In the genomic region with DNA sequence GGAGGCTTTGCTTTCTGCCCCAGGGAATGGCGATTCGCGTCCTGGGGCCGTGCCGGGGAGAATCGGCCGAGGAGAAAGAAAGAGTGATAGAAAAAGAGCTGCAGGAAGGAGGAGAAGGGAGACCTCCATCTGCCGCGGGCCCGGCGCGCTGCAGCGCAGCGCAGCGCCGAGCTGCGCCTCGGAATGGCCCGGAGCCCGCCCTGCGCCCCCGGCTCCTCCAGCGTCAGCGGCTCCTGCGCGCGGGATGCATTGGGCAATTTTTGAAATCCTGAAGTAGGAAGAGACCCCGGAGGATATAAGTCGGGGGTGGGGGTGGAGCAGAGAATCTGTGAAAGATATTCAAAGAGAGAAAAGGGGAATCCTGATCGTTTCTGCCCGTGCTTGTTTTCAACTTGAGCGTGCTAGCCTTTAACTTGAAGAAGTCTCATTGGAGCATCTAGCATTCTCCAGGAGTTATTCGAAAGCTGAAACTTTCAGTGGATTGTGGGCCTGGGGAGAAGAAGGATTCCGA, we compare ENCODE assay signal across 8 cellular contexts. TPM values are rescaled to one million over a fixed set of nuclear protein-coding genes. Genes with fewer than 3 reads are reported as not detected.
A peak's percentile ranks its signal among the peaks of the same experiment; 100 is the strongest.
DNase-seq lines count a peak whose midpoint lies in the region; ATAC-seq and TF ChIP-seq lines count a peak whose summit lies in the region.

No MANE protein-coding gene starts in this region.

- in situ Hi-C loops in brain microvascular endothelial cell (cut with HindIII; ENCODE audit: low pct_ligation_motif_present, low sequenced_read_pairs), result no loop called here
- in situ Hi-C loops in gastrocnemius medialis (cut with MboI; ENCODE audit: low sequenced_read_pairs in 4 of 4), result loop anchor here in 1 of 4 donors (25.0 kb wide), 2 partner anchors 456 to 631 kb away; no protein-coding TSS in a partner anchor

- H3K9me3 ChIP-seq in iPS-20b (ENCODE audit: insufficient read depth, low read depth, low read length) (no peaks in the 10 kb centered on the region), gastrocnemius medialis (no peaks in the 10 kb centered on the region)

- intact Hi-C loops in gastrocnemius medialis (cut with DNase I; ENCODE audit: low total_unique reads), result loop anchor here (1.0 to 5.0 kb wide), 3 partner anchors 48 to 235 kb away; no protein-coding TSS in a partner anchor

- no peak for TF ChIP-seq POLR2A in gastrocnemius medialis (IDR thresholded peaks at IDR 0.05)

- H3K36me3 ChIP-seq in brain microvascular endothelial cell (replicated peaks), result no peaks in the 10 kb centered on the region
- H3K36me3 ChIP-seq in iPS-20b (ENCODE audit: insufficient read depth, low read depth, low read length), result no peaks in the 10 kb centered on the region
- H3K36me3 ChIP-seq in gastrocnemius medialis, result no peaks in the 10 kb centered on the region

- H3K27ac ChIP-seq in brain microvascular endothelial cell (peak overlapping the region; percentile 87), iPS-20b (ENCODE audit: low read length) (no peak overlapping the region), gastrocnemius medialis (peak overlapping the region; percentile 66 to 84 (median 76))

- peak overlapping the region; percentile 39; the same call in 1 of the 2 replicates for H3K9ac ChIP-seq in iPS-20b (ENCODE audit: low read depth, low read length)

- H3K4me1 ChIP-seq in iPS-20b (ENCODE audit: insufficient read depth, low read length), result peaks cover 12% of the 10 kb centered on the region; the same call in 1 of the 2 replicates
- H3K4me1 ChIP-seq in gastrocnemius medialis, result peaks cover 0 to 3% of the 10 kb centered on the region in 2 donors

- TF ChIP-seq CTCF in brain microvascular endothelial cell (IDR thresholded peaks at IDR 0.05; ENCODE audit: low read depth, low read length, missing control alignments) (no peak), gastrocnemius medialis (IDR thresholded peaks at IDR 0.05 in 4 of 5, conservative IDR thresholded peaks at IDR 0.05 in 1 of 5) (no peak)

- DNase-seq in C1 segment of cervical spinal cord (lab: John Stamatoyannopoulos, UW) (peak in 8 of 14 donors; percentile 22 to 69 (median 40)), HuH-7.5 (ENCODE audit: low spot score) (peak; percentile 48), brain microvascular endothelial cell (peak; percentile 45), gastrocnemius medialis (no peak)
- DNase-seq in stimulated activated CD4-positive, alpha-beta T cell treated with anti-CD3 and anti-CD28 coated beads, Interleukin-4, amount 100 ng/mL, for 1 hour, result no peak

- ATAC-seq in gastrocnemius medialis (peak; percentile 48 to 64), GM18858 (IDR thresholded peaks at IDR 0.05; ENCODE audit: unreplicated experiment) (no peak), HG02759 (IDR thresholded peaks at IDR 0.05; ENCODE audit: unreplicated experiment) (no peak)

- H3K27me3 ChIP-seq in brain microvascular endothelial cell (replicated peaks), result no peaks in the 10 kb centered on the region
- peaks cover 36% of the 10 kb centered on the region for H3K27me3 ChIP-seq in iPS-20b (ENCODE audit: insufficient read depth, low read length)
- no peaks in the 10 kb centered on the region for H3K27me3 ChIP-seq in gastrocnemius medialis

- peak overlapping the region; percentile 87 for H3K4me3 ChIP-seq in brain microvascular endothelial cell (ENCODE audit: low read depth, low read length)
- peak overlapping the region; percentile 75 for H3K4me3 ChIP-seq in iPS-20b (ENCODE audit: low read length)
- peak overlapping the region; percentile 69 to 75 (median 72) for H3K4me3 ChIP-seq in gastrocnemius medialis

RNA-seq across cellular contexts. Expression of a gene that starts 0.4 kb away (rescaled TPM):
- 1 to 10 TPM; 4.4 to 5.3 (median 4.9) TPM for total RNA-seq in gastrocnemius medialis

Comparison
In these comparisons a context has a peak if more than half of its experiments do, and no peak if none do; other contexts are left out.
1. DNase-seq: peak in C1 segment of cervical spinal cord (8 of 14), HuH-7.5 (single experiment) and brain microvascular endothelial cell (single experiment); none in gastrocnemius medialis (0 of 2) and stimulated activated CD4-positive, alpha-beta T cell treated with anti-CD3 and anti-CD28 coated beads, Interleukin-4, amount 100 ng/mL, for 1 hour (single experiment).
2. ATAC-seq: peak in gastrocnemius medialis (2 of 2); none in GM18858 (single experiment) and HG02759 (single experiment).
3. Peak in every context shown above with its lines, with median percentiles within 50 percentile points of each other: H3K4me3 ChIP-seq.